In the genomic region with DNA sequence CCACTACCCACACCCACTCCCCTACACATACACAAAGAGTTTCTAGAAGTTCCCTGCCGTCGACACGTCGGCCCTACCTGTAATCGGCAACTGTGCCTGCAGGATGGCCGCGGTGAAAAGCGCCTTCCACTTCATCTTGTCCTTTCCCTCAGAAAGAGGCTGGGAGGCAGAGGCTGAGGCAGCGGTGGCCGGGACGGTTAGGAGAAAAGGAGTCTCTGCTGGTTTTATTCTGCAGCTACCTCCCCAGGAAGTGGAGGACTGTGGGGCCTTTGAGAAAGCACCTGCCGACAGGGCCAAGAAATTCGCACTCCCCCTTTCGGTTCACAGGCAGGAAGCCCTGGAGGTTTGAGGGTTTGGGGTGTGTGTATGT, we compare ENCODE assay signal across 9 cellular contexts. TPM values are rescaled to one million over a fixed set of nuclear protein-coding genes. Genes with fewer than 3 reads are reported as not detected.
DNase-seq lines count a peak whose midpoint lies in the region; ATAC-seq and TF ChIP-seq lines count a peak whose summit lies in the region.
"Had no signal": no experiment of that assay in that cellular context is flagged by ENCODE, and none has a peak within 500 bp of the region (broad histone marks: within the 10 kb centered on the region; RNA-seq: fewer than 3 reads in every experiment).

A gene (minus strand): TSS at position 199 of the 370 bp plus-strand sequence. CDS start 64 bp downstream, at position 135.

- no peak within 1 kb of the TSS for H3K9ac ChIP-seq in rectal smooth muscle tissue (ENCODE audit: low read length)

- WGBS in heart left ventricle, 4 donors: 78 to 83% (median 80%) methylated on average over 14 of the region's 14 CpGs

- H3K27ac ChIP-seq in rectal smooth muscle tissue (ENCODE audit: low read depth, low read length) (no peak within 1 kb of the TSS), upper lobe of right lung (peak within 1 kb of the TSS; percentile 48), heart left ventricle (peak within 1 kb of the TSS in 1 of 12 donors; percentile 79)

- intact Hi-C loops in upper lobe of right lung (cut with DNase I) (no loop called here), heart left ventricle (cut with DNase I) (no loop called here)

- H3K9me3 ChIP-seq in upper lobe of right lung: no peaks in the 10 kb centered on the region
- peaks cover 0 to 10% (median 0%) of the 10 kb centered on the region in 12 donors for H3K9me3 ChIP-seq in heart left ventricle

- TF ChIP-seq CTCF in upper lobe of right lung (IDR thresholded peaks at IDR 0.05): no peak
- TF ChIP-seq CTCF in heart left ventricle (IDR thresholded peaks at IDR 0.05): no peak

- DNase-seq in T-helper 22 cell (ENCODE audit: low read depth): peak; percentile 66
- DNase-seq in activated effector memory CD4-positive, alpha-beta T cell treated with anti-CD3 and anti-CD28 coated beads, Interleukin-2, amount 50 U/mL, for 16 hours: peak; percentile 90
- no peak for DNase-seq in upper lobe of right lung
- no peak for DNase-seq in NOMO-1 treated with DMSO at 0.1 percent for 48 hours (lab: John Stamatoyannopoulos, UW; ENCODE audit: unreplicated experiment)
- DNase-seq in KBM-7: no peak
- DNase-seq in heart left ventricle: no peak
- DNase-seq: NCI-H1436 treated with DMSO at 0.1 percent for 48 hours had no signal

- ATAC-seq in upper lobe of right lung (peak; percentile 53), heart left ventricle (no peak)

- H3K4me3 ChIP-seq in rectal smooth muscle tissue (ENCODE audit: low read length) (peak within 1 kb of the TSS; percentile 41), upper lobe of right lung (peak within 1 kb of the TSS; percentile 36), heart left ventricle (peak within 1 kb of the TSS in 3 of 12 donors; percentile 1 to 54 (median 25))

- in situ Hi-C loops in KBM-7 (cut with MboI; ENCODE audit: low pct_unique_long_range_greater_than_20kb, low sequenced_read_pairs): no loop called here

- no peaks in the 10 kb centered on the region for H3K27me3 ChIP-seq in rectal smooth muscle tissue (ENCODE audit: control insufficient read depth, insufficient read depth, low read length)
- H3K27me3 ChIP-seq in upper lobe of right lung: no peaks in the 10 kb centered on the region
- peaks cover 0 to 4% (median 0%) of the 10 kb centered on the region in 9 donors for H3K27me3 ChIP-seq in heart left ventricle

- H3K4me1 ChIP-seq in rectal smooth muscle tissue (ENCODE audit: control insufficient read depth, insufficient read depth, low read length) (no peaks in the 10 kb centered on the region), upper lobe of right lung (no peaks in the 10 kb centered on the region), heart left ventricle (no peaks in the 10 kb centered on the region)

- no peaks in the 10 kb centered on the region for H3K36me3 ChIP-seq in rectal smooth muscle tissue (ENCODE audit: control insufficient read depth, insufficient read depth, low read length)
- H3K36me3 ChIP-seq in upper lobe of right lung: no peaks in the 10 kb centered on the region
- no peaks in the 10 kb centered on the region for H3K36me3 ChIP-seq in heart left ventricle

- no peak for TF ChIP-seq POLR2A in heart left ventricle (IDR thresholded peaks at IDR 0.05)

RNA-seq across cellular contexts. Expression of the gene that starts here (rescaled TPM):
- 8.9 TPM for total RNA-seq in upper lobe of right lung
- 1 to 10 TPM in 3 of 9 donors, under 1 TPM in 5, not detected in 1; 0.19 to 7.6 (median 0.60) TPM for total RNA-seq in heart left ventricle
- under 1 TPM; 0.22 to 0.42 TPM for polyA plus RNA-seq in heart left ventricle
- polyA plus RNA-seq: neural cell had no signal

Comparison
In these comparisons a context has a peak if more than half of its experiments do, and no peak if none do; other contexts are left out.
1. DNase-seq: peak in T-helper 22 cell (single experiment) and activated effector memory CD4-positive, alpha-beta T cell treated with anti-CD3 and anti-CD28 coated beads, Interleukin-2, amount 50 U/mL, for 16 hours (single experiment); none in upper lobe of right lung (single experiment), NOMO-1 treated with DMSO at 0.1 percent for 48 hours (single experiment), KBM-7 (single experiment) and heart left ventricle (0 of 5).